21 cellular contexts compared by ENCODE assay signal in genomic region chr10:62188021-62188616, GRCh38.
DNase-seq lines count a peak whose midpoint lies in the region; ATAC-seq and TF ChIP-seq lines count a peak whose summit lies in the region.
"Had no signal": no experiment of that assay in that cellular context is flagged by ENCODE, and none has a peak within 500 bp of the region (broad histone marks: within the 10 kb centered on the region; RNA-seq: fewer than 3 reads in every experiment).

No MANE protein-coding gene starts in this region.

- no peaks in the 10 kb centered on the region for H3K36me3 ChIP-seq in colonic mucosa
- H3K36me3 ChIP-seq: gastroesophageal sphincter, stomach had no signal

- H3K4me1 ChIP-seq in foreskin keratinocyte = no peaks in the 10 kb centered on the region
- no peaks in the 10 kb centered on the region for H3K4me1 ChIP-seq in colonic mucosa
- H3K4me1 ChIP-seq: gastroesophageal sphincter had no signal

- H3K27ac ChIP-seq in foreskin keratinocyte = no peak overlapping the region
- H3K27ac ChIP-seq in colonic mucosa = no peak overlapping the region
- H3K27ac ChIP-seq: BLaER1, dorsolateral prefrontal cortex, gastroesophageal sphincter, KMS-11, stomach, VCaP had no signal

- TF ChIP-seq CTCF in foreskin keratinocyte (conservative IDR thresholded peaks at IDR 0.05) (no peak), colonic mucosa (IDR thresholded peaks at IDR 0.05) (no peak)

- no peaks in the 10 kb centered on the region for H3K27me3 ChIP-seq in foreskin keratinocyte
- H3K27me3 ChIP-seq in colonic mucosa = no peaks in the 10 kb centered on the region
- H3K27me3 ChIP-seq: BLaER1, dorsolateral prefrontal cortex, gastroesophageal sphincter, stomach had no signal

- peaks cover 5 to 6% of the 10 kb centered on the region in 2 donors for H3K36me3 Mint-ChIP-seq in activated T-cell treated with anti-CD3 and anti-CD28 coated beads, Interleukin-2, amount 50 U/mL, for 72 hours (ENCODE audit: insufficient read depth in 2 of 2)

- peaks cover 4 to 5% of the 10 kb centered on the region in 2 donors for H3K9me3 Mint-ChIP-seq in activated T-cell treated with anti-CD3 and anti-CD28 coated beads, Interleukin-2, amount 50 U/mL, for 72 hours

- peak overlapping the region; percentile 97 for H3K27ac Mint-ChIP-seq in activated T-cell treated with anti-CD3 and anti-CD28 coated beads, Interleukin-2, amount 50 U/mL, for 72 hours

- H3K27me3 Mint-ChIP-seq in activated T-cell treated with anti-CD3 and anti-CD28 coated beads, Interleukin-2, amount 50 U/mL, for 72 hours (ENCODE audit: low read depth) = no peaks in the 10 kb centered on the region

- peak; percentile 25 for DNase-seq in activated CD4-positive, alpha-beta T cell treated with anti-CD3 and anti-CD28 coated beads for 48 hours
- DNase-seq in activated CD4-positive, alpha-beta T cell treated with anti-CD3 and anti-CD28 coated beads, Interleukin-2, amount 50 U/mL, for 4 hours = no peak
- peak; percentile 27 to 44 for DNase-seq in activated T-cell treated with anti-CD3 and anti-CD28 coated beads, Interleukin-2, amount 50 U/mL, for 72 hours
- DNase-seq in foreskin keratinocyte (peak in 1 of 2 donors; percentile 6), Ammon's horn (ENCODE audit: low spot score) (no peak), colonic mucosa (no peak)
- DNase-seq: activated CD8-positive, alpha-beta memory T cell treated with anti-CD3 and anti-CD28 coated beads, Interleukin-2, amount 50 U/mL, for 48 hours; dorsolateral prefrontal cortex; erythroblast; kidney glomerular epithelial cell; mammary epithelial cell; NCI-H1105 treated with DMSO at 0.1 percent for 48 hours; SHP77; stomach had no signal

- H3K4me3 ChIP-seq in colonic mucosa = no peak overlapping the region
- H3K4me3 ChIP-seq: BLaER1, dorsolateral prefrontal cortex, gastroesophageal sphincter, stomach had no signal

- H3K9me3 ChIP-seq in colonic mucosa = no peaks in the 10 kb centered on the region
- H3K9me3 ChIP-seq: BLaER1, gastroesophageal sphincter, stomach had no signal

- ATAC-seq in GM18907 (IDR thresholded peaks at IDR 0.05; ENCODE audit: unreplicated experiment) (peak; percentile 40), foreskin keratinocyte (peak; percentile 53), GM19463 (IDR thresholded peaks at IDR 0.05; ENCODE audit: unreplicated experiment) (no peak)
- peak; percentile 57 to 66 for ATAC-seq in activated T-cell treated with anti-CD3 and anti-CD28 coated beads, Interleukin-2, amount 50 U/mL, for 72 hours (replicated peaks in 1 of 2)
- ATAC-seq: gastroesophageal sphincter, sciatic nerve had no signal

- peaks cover 77% of the 10 kb centered on the region for H3K4me1 Mint-ChIP-seq in activated T-cell treated with anti-CD3 and anti-CD28 coated beads, Interleukin-2, amount 50 U/mL, for 72 hours (ENCODE audit: low read depth)

- no peak overlapping the region for H3K9ac ChIP-seq in colonic mucosa (ENCODE audit: low read depth in 2 of 2, low read length in 2 of 2)
- H3K9ac ChIP-seq: BLaER1, KMS-11 had no signal

- H3K4me3 Mint-ChIP-seq in activated T-cell treated with anti-CD3 and anti-CD28 coated beads, Interleukin-2, amount 50 U/mL, for 72 hours = peak overlapping the region; percentile 61 to 69

- intact Hi-C loops in colonic mucosa (cut with DNase I) = no loop called here

Comparison
In these comparisons a context has a peak if more than half of its experiments do, and no peak if none do; other contexts are left out.
1. DNase-seq: peak in activated CD4-positive, alpha-beta T cell treated with anti-CD3 and anti-CD28 coated beads for 48 hours (single experiment) and activated T-cell treated with anti-CD3 and anti-CD28 coated beads, Interleukin-2, amount 50 U/mL, for 72 hours (2 of 2); none in activated CD4-positive, alpha-beta T cell treated with anti-CD3 and anti-CD28 coated beads, Interleukin-2, amount 50 U/mL, for 4 hours (0 of 2), Ammon's horn (single experiment) and colonic mucosa (single experiment).